1 cellular context compared by ENCODE assay signal in the genomic region with DNA sequence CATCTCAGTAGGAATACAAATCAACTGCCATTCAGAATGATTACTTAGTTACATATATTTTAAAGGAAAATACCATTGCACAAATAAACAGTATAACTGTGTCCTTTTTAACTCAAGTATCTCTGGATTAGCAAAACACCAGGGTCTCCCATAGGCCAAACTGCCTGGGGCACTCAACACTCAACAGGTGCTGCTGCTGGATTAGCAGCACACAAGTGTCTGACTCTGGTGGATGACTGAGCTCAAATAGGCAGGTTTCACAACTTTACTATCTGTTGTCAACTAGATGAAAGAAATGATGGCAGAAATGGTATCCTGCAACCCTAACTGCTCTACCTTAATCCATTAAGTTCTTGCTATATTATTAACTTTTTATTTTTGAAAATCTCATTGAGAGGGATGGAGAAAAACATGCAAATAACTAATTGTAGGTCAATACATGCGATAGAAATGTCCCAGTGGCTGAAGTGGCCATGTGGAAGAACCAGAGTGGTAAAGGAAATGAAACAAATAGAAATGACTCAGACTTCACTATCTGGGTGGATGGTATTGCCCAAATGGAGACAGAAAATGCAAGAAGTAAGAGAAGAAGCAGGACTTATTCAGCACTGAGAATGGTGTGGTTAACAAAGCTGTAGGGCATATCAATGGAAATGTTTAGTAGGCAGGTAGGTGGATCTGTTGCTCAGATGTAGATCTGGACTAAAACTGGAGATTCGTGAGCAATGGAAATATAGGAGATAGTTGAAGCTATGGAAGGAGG.
A peak's percentile ranks its signal among the peaks of the same experiment; 100 is the strongest.
TF ChIP-seq lines count a peak whose summit lies in the region.

No MANE protein-coding gene starts in this region.

TF ChIP-seq in HEK293, 187 proteins besides CTCF, POLR2A, EP300 and RAD21 (continued from another document):
- TF ChIP-seq, protein P1, sequence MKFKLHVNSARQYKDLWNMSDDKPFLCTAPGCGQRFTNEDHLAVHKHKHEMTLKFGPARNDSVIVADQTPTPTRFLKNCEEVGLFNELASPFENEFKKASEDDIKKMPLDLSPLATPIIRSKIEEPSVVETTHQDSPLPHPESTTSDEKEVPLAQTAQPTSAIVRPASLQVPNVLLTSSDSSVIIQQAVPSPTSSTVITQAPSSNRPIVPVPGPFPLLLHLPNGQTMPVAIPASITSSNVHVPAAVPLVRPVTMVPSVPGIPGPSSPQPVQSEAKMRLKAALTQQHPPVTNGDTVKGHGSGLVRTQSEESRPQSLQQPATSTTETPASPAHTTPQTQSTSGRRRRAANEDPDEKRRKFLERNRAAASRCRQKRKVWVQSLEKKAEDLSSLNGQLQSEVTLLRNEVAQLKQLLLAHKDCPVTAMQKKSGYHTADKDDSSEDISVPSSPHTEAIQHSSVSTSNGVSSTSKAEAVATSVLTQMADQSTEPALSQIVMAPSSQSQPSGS (tag by site-specific recombination; IDR thresholded peaks at IDR 0.05; ENCODE audit: low read depth) = no peak
- peak; percentile 90 for TF ChIP-seq SCRT1 (tag by site-specific recombination; IDR thresholded peaks at IDR 0.05; ENCODE audit: borderline replicate concordance)
